In genomic region chr11:93031386-93031785, GRCh38 we compare ENCODE assay signal across 19 cellular contexts.
DNase-seq lines count a peak whose midpoint lies in the region; ATAC-seq, FAIRE-seq and TF ChIP-seq lines count a peak whose summit lies in the region.
"Had no signal": no experiment of that assay in that cellular context is flagged by ENCODE, and none has a peak within 500 bp of the region (broad histone marks: within the 10 kb centered on the region; RNA-seq: fewer than 3 reads in every experiment).

No MANE protein-coding gene starts in this region.

- no peaks in the 10 kb centered on the region for H3K36me3 Mint-ChIP-seq in activated naive CD4-positive, alpha-beta T cell treated with anti-CD3 and anti-CD28 coated beads for 36 hours (ENCODE audit: low read depth)
- H3K36me3 Mint-ChIP-seq in activated naive CD4-positive, alpha-beta T cell treated with anti-CD3 and anti-CD28 coated beads, Interleukin-2, amount 10 ng/mL, durations not matched to agents 7 days and 5 days, result no peaks in the 10 kb centered on the region
- H3K36me3 Mint-ChIP-seq in astrocyte (ENCODE audit: low read depth, unreplicated experiment), result no peaks in the 10 kb centered on the region
- H3K36me3 Mint-ChIP-seq: activated naive CD4-positive, alpha-beta T cell treated with anti-CD3 and anti-CD28 coated beads, Interleukin-2, amount 50 U/mL, for 72 hours; naive thymus-derived CD8-positive, alpha-beta T cell had no signal

- CTCF ChIA-PET in activated naive CD4-positive, alpha-beta T cell treated with anti-CD3 and anti-CD28 coated beads for 36 hours (lab: Charles Lee), result no interaction called here
- CTCF ChIA-PET in activated naive CD4-positive, alpha-beta T cell treated with anti-CD3 and anti-CD28 coated beads, Interleukin-2, amount 10 ng/mL, durations not matched to agents 7 days and 5 days (lab: Charles Lee), result no interaction called here

- no peaks in the 10 kb centered on the region for H3K27me3 ChIP-seq in astrocyte (ENCODE audit: insufficient read depth, low read length)
- H3K27me3 ChIP-seq: testis had no signal

- peaks cover 12% of the 10 kb centered on the region for H3K4me1 ChIP-seq in astrocyte (ENCODE audit: insufficient read depth, low read length)
- H3K4me1 ChIP-seq: testis had no signal

- no peaks in the 10 kb centered on the region for H3K79me2 ChIP-seq in astrocyte (ENCODE audit: insufficient read depth, low read length)

- H3K9me3 Mint-ChIP-seq in activated naive CD4-positive, alpha-beta T cell treated with anti-CD3 and anti-CD28 coated beads for 36 hours, result no peaks in the 10 kb centered on the region
- H3K9me3 Mint-ChIP-seq in activated naive CD4-positive, alpha-beta T cell treated with anti-CD3 and anti-CD28 coated beads, Interleukin-2, amount 10 ng/mL, durations not matched to agents 7 days and 5 days, result no peaks in the 10 kb centered on the region
- peaks cover 2% of the 10 kb centered on the region for H3K9me3 Mint-ChIP-seq in astrocyte (ENCODE audit: unreplicated experiment)
- H3K9me3 Mint-ChIP-seq: activated naive CD4-positive, alpha-beta T cell treated with anti-CD3 and anti-CD28 coated beads, Interleukin-2, amount 50 U/mL, for 72 hours; naive thymus-derived CD8-positive, alpha-beta T cell had no signal

- intact Hi-C loops in activated naive CD4-positive, alpha-beta T cell treated with anti-CD3 and anti-CD28 coated beads for 36 hours (cut with micrococcal nuclease), result no loop called here

- no peaks in the 10 kb centered on the region for H3K9me3 ChIP-seq in astrocyte (ENCODE audit: insufficient read depth, low read depth, low read length)
- H3K9me3 ChIP-seq: testis had no signal

- H3K4me3 Mint-ChIP-seq in activated naive CD4-positive, alpha-beta T cell treated with anti-CD3 and anti-CD28 coated beads for 36 hours, result no peak overlapping the region
- H3K4me3 Mint-ChIP-seq in activated naive CD4-positive, alpha-beta T cell treated with anti-CD3 and anti-CD28 coated beads, Interleukin-2, amount 10 ng/mL, durations not matched to agents 7 days and 5 days, result no peak overlapping the region
- no peak overlapping the region for H3K4me3 Mint-ChIP-seq in astrocyte (ENCODE audit: unreplicated experiment)
- H3K4me3 Mint-ChIP-seq: naive thymus-derived CD8-positive, alpha-beta T cell had no signal

- peak overlapping the region; percentile 38 for H3K4me2 ChIP-seq in astrocyte (ENCODE audit: low read length)

- no peak overlapping the region for H3K4me3 ChIP-seq in astrocyte (ENCODE audit: insufficient read depth, low read depth, low read length)
- H3K4me3 ChIP-seq: testis had no signal

- H3K27ac Mint-ChIP-seq in activated naive CD4-positive, alpha-beta T cell treated with anti-CD3 and anti-CD28 coated beads for 36 hours, result peak overlapping the region; percentile 39
- H3K27ac Mint-ChIP-seq in activated naive CD4-positive, alpha-beta T cell treated with anti-CD3 and anti-CD28 coated beads, Interleukin-2, amount 10 ng/mL, durations not matched to agents 7 days and 5 days, result no peak overlapping the region
- H3K27ac Mint-ChIP-seq in astrocyte (ENCODE audit: unreplicated experiment), result peak overlapping the region; percentile 88
- H3K27ac Mint-ChIP-seq: naive thymus-derived CD8-positive, alpha-beta T cell had no signal

- no peak overlapping the region for H2AFZ ChIP-seq in astrocyte (ENCODE audit: low read depth, low read length)

- H3K9ac ChIP-seq in astrocyte (ENCODE audit: low read length), result peak overlapping the region; percentile 58

- FAIRE-seq in astrocyte (lab: Jason Lieb, UNC) (no peak), urothelium cell line (lab: Jason Lieb, UNC) (no peak)
- FAIRE-seq: endothelial cell of umbilical vein had no signal

- ATAC-seq in HG02870 (IDR thresholded peaks at IDR 0.05; ENCODE audit: unreplicated experiment), result no peak
- ATAC-seq: naive thymus-derived CD8-positive, alpha-beta T cell; right cardiac atrium had no signal

- no peaks in the 10 kb centered on the region for H4K20me1 ChIP-seq in astrocyte (ENCODE audit: insufficient read depth, low read length)

- peaks cover 5% of the 10 kb centered on the region for H3K27me3 Mint-ChIP-seq in activated naive CD4-positive, alpha-beta T cell treated with anti-CD3 and anti-CD28 coated beads for 36 hours (ENCODE audit: low read depth)
- H3K27me3 Mint-ChIP-seq in activated naive CD4-positive, alpha-beta T cell treated with anti-CD3 and anti-CD28 coated beads, Interleukin-2, amount 10 ng/mL, durations not matched to agents 7 days and 5 days, result peaks cover 11% of the 10 kb centered on the region
- H3K27me3 Mint-ChIP-seq in astrocyte (ENCODE audit: low read depth, unreplicated experiment), result no peaks in the 10 kb centered on the region

- no peaks in the 10 kb centered on the region for H3K36me3 ChIP-seq in astrocyte (ENCODE audit: insufficient read depth, low read length)

- TF ChIP-seq CTCF in astrocyte (IDR thresholded peaks at IDR 0.05; ENCODE audit: insufficient read depth, low read depth, low read length), result no peak

- no peaks in the 10 kb centered on the region for H3K4me1 Mint-ChIP-seq in activated naive CD4-positive, alpha-beta T cell treated with anti-CD3 and anti-CD28 coated beads for 36 hours (ENCODE audit: low read depth)
- H3K4me1 Mint-ChIP-seq in activated naive CD4-positive, alpha-beta T cell treated with anti-CD3 and anti-CD28 coated beads, Interleukin-2, amount 10 ng/mL, durations not matched to agents 7 days and 5 days, result no peaks in the 10 kb centered on the region
- H3K4me1 Mint-ChIP-seq in astrocyte (ENCODE audit: low read depth, unreplicated experiment), result peaks cover 26% of the 10 kb centered on the region
- H3K4me1 Mint-ChIP-seq: naive thymus-derived CD8-positive, alpha-beta T cell had no signal

- H3K27ac ChIP-seq in astrocyte (ENCODE audit: low read depth, low read length), result peak overlapping the region; percentile 72
- H3K27ac ChIP-seq: testis had no signal

- no peak for DNase-seq in activated naive CD4-positive, alpha-beta T cell treated with anti-CD3 and anti-CD28 coated beads for 36 hours
- no peak for DNase-seq in activated naive CD4-positive, alpha-beta T cell treated with anti-CD3 and anti-CD28 coated beads, Interleukin-2, amount 10 ng/mL, durations not matched to agents 7 days and 5 days
- DNase-seq in astrocyte (ENCODE audit: low read depth) (peak; percentile 92), iPS DF 19.7 (ENCODE audit: low read depth, low spot score) (peak; percentile 50), urothelium cell line (ENCODE audit: low spot score) (peak; percentile 21), activated gamma-delta T cell (lab: John Stamatoyannopoulos, UW) (no peak), NCI-H1048 (lab: John Stamatoyannopoulos, UW) (no peak)
- DNase-seq: activated CD4-positive, CD25-positive, alpha-beta regulatory T cell; activated CD8-positive, alpha-beta memory T cell treated with anti-CD3 and anti-CD28 coated beads, Interleukin-2, amount 50 U/mL, for 4 hours; central memory CD4-positive, alpha-beta T cell; naive thymus-derived CD8-positive, alpha-beta T cell; NCI-H2081 treated with DMSO at 0.1 percent for 48 hours; NCI-H774; right cardiac atrium; stimulated activated CD4-positive, alpha-beta T cell treated with anti-CD3 and anti-CD28 coated beads, Interleukin-4, amount 100 ng/mL, for 1 hour; testis had no signal

Comparison
In these comparisons a context has a peak if more than half of its experiments do, and no peak if none do; other contexts are left out.
1. DNase-seq: peak in astrocyte (single experiment), iPS DF 19.7 (single experiment) and urothelium cell line (single experiment); none in activated naive CD4-positive, alpha-beta T cell treated with anti-CD3 and anti-CD28 coated beads for 36 hours (single experiment), activated naive CD4-positive, alpha-beta T cell treated with anti-CD3 and anti-CD28 coated beads, Interleukin-2, amount 10 ng/mL, durations not matched to agents 7 days and 5 days (single experiment), activated gamma-delta T cell (single experiment) and NCI-H1048 (single experiment).